In the genomic region with DNA sequence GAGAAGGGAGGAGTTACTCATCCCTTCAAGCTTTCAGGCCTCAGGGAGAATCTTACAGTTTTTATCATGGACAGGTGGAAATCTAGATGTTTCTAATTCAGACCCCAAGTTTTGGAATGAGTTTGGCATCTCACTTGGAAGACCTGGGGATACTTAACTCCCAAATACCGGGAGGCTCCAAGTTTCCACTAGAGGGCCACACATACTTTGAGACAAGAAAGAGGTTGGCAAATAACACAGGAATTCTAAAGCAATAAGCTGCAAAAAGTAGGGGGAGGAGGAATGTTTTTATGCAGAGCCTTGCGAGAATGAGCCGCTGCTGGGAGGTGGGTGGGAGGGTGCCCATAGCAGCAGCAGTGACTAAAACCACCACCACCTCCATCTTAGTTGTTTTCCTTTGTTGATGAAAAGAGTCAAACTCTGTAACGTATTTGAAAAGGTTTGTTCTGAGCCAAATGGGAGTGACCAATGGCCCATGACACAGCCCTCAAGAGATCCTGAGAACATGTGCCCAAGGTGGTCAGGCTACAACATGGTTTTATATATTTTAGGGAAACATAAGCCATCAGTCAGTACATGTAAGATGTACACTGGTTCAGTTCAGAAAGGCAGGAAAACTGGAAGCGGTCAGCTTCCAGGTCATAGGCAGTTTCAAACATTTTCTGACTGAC, we compare ENCODE assay signal across 8 cellular contexts. TPM values are rescaled to one million over a fixed set of nuclear protein-coding genes. Genes with fewer than 3 reads are reported as not detected.
DNase-seq lines count a peak whose midpoint lies in the region; ATAC-seq and TF ChIP-seq lines count a peak whose summit lies in the region.

No MANE protein-coding gene starts in this region.

- DNase-seq in AG08396 (ENCODE audit: low spot score) (peak; percentile 29), HFFc6 (peak; percentile 44), chondrocyte (ENCODE audit: low spot score) (no peak), lung (ENCODE audit: low spot score) (no peak), DMS79 treated with DMSO at 0.1 percent for 48 hours (lab: John Stamatoyannopoulos, UW) (no peak), germinal center (ENCODE audit: low spot score) (no peak)
- no peak for DNase-seq in stimulated activated CD4-positive, alpha-beta T cell treated with anti-CD3 and anti-CD28 coated beads, Interleukin-1b, Interleukin-23, amount 100 ng/mL, for 48 hours

- H3K9me3 Mint-ChIP-seq in HFFc6 (no peaks in the 10 kb centered on the region), chondrocyte (ENCODE audit: low read depth) (no peaks in the 10 kb centered on the region)

- no peaks in the 10 kb centered on the region for H3K36me3 ChIP-seq in lung (ENCODE audit: control insufficient read depth in 2 of 2, insufficient read depth in 2 of 2, low read length in 2 of 2)

- no peak overlapping the region for H3K4me3 ChIP-seq in lung

- no peaks in the 10 kb centered on the region for H3K9me3 ChIP-seq in lung (ENCODE audit: control insufficient read depth in 2 of 2, insufficient read depth in 1 of 2, low read length in 1 of 2)

- no peak overlapping the region for H3K27ac ChIP-seq in lung (ENCODE audit: low read depth in 1 of 2, low read length in 1 of 2)

- no peaks in the 10 kb centered on the region for H3K4me1 ChIP-seq in lung (ENCODE audit: control insufficient read depth in 2 of 2, insufficient read depth in 2 of 2, low read length in 2 of 2)

- H3K27me3 Mint-ChIP-seq in HFFc6 (ENCODE audit: insufficient read depth) (no peaks in the 10 kb centered on the region; the same call in 1 of the 2 replicates), chondrocyte (ENCODE audit: low read depth) (no peaks in the 10 kb centered on the region)

- no peaks in the 10 kb centered on the region for H3K36me3 Mint-ChIP-seq in HFFc6 (ENCODE audit: low read depth)
- H3K36me3 Mint-ChIP-seq in chondrocyte (ENCODE audit: low read depth) = no peaks in the 10 kb centered on the region

- H3K4me3 Mint-ChIP-seq in HFFc6 (no peak overlapping the region), chondrocyte (ENCODE audit: unreplicated experiment) (no peak overlapping the region)

- no peak for ATAC-seq in lung (ENCODE audit: insufficient read depth, low FRiP score)
- no peak for ATAC-seq in HG02938 (IDR thresholded peaks at IDR 0.05; ENCODE audit: unreplicated experiment)

- no peaks in the 10 kb centered on the region for H3K27me3 ChIP-seq in lung (ENCODE audit: control insufficient read depth, insufficient read depth)

- TF ChIP-seq CTCF in HFFc6 (IDR thresholded peaks at IDR 0.05) (peak; percentile 71), chondrocyte (IDR thresholded peaks at IDR 0.05) (peak; percentile 67), lung (IDR thresholded peaks at IDR 0.05; ENCODE audit: control extremely low read depth, extremely low read depth) (peak; percentile 3)

- WGBS in lung, 2 donors = 48 to 75% methylated on average over 5 of the region's 5 CpGs

- H3K27ac Mint-ChIP-seq in HFFc6 = no peak overlapping the region
- H3K27ac Mint-ChIP-seq in chondrocyte (ENCODE audit: unreplicated experiment) = no peak overlapping the region

- H3K4me1 Mint-ChIP-seq in HFFc6 (ENCODE audit: low read depth) (no peaks in the 10 kb centered on the region), chondrocyte (ENCODE audit: low read depth) (no peaks in the 10 kb centered on the region)

RNA-seq across cellular contexts. Expression of a gene that starts 34.2 kb away (rescaled TPM):
- not detected for total RNA-seq in HFFc6 (2021; fragmentation: NEBNext Ultra II Directional; extraction: Animal tissue kit (Norgen Biotek cat#: 25700))
- 0.72 to 0.97 TPM in 2 of 3 replicates, not detected in the other for total RNA-seq in chondrocyte
- 100 to 1,000 TPM; 511 to 773 TPM for total RNA-seq in lung
- polyA plus RNA-seq in lung = 1,000 to 10,000 TPM; 1,226 to 1,326 TPM

RNA-seq across cellular contexts. Expression of a gene that starts 54.4 kb away (rescaled TPM):
- not detected for total RNA-seq in HFFc6 (2021; fragmentation: NEBNext Ultra II Directional; extraction: Animal tissue kit (Norgen Biotek cat#: 25700))
- total RNA-seq in chondrocyte (not detected in 3 replicates), lung (under 1 TPM in 1 of 2 donors, not detected in 1; 0.31 TPM)
- 1 to 10 TPM in 1 of 2 donors, under 1 TPM in 1; 0.79 to 2.5 TPM for polyA plus RNA-seq in lung

RNA-seq across cellular contexts. Expression of a gene that starts 55.7 kb away (rescaled TPM):
- not detected for total RNA-seq in HFFc6 (2021; fragmentation: NEBNext Ultra II Directional; extraction: Animal tissue kit (Norgen Biotek cat#: 25700))
- not detected in 3 replicates for total RNA-seq in chondrocyte
- total RNA-seq in lung = 10 to 100 TPM in 1 of 2 donors, 1 to 10 TPM in 1; 8.1 to 15.9 TPM
- 10 to 100 TPM in 1 of 2 donors, 1 to 10 TPM in 1; 5.1 to 37.2 TPM for polyA plus RNA-seq in lung

Comparison
In these comparisons a context has a peak if more than half of its experiments do, and no peak if none do; other contexts are left out.
1. DNase-seq: peak in AG08396 (single experiment) and HFFc6 (single experiment); none in chondrocyte (single experiment), lung (single experiment), DMS79 treated with DMSO at 0.1 percent for 48 hours (single experiment), germinal center (single experiment) and stimulated activated CD4-positive, alpha-beta T cell treated with anti-CD3 and anti-CD28 coated beads, Interleukin-1b, Interleukin-23, amount 100 ng/mL, for 48 hours (single experiment).
2. CTCF ChIP-seq: peak in every context shown above with its lines; median percentile 71 in HFFc6; 67 in chondrocyte; 3 in lung.
3. RNA of a gene that starts 34.2 kb away (total RNA-seq): 511 to 773 TPM in lung; 0.72 to 0.97 TPM in chondrocyte and not detected in HFFc6; every median in the first group is over 100 times any median in the second.